Comparison of ENCODE assay signal across 12 cellular contexts in genomic region chr1:155912056-155912536, GRCh38. TPM values are rescaled to one million over a fixed set of nuclear protein-coding genes. Genes with fewer than 3 reads are reported as not detected.
DNase-seq lines count a peak whose midpoint lies in the region; ATAC-seq and TF ChIP-seq lines count a peak whose summit lies in the region.
"Had no signal": no experiment of that assay in that cellular context is flagged by ENCODE, and none has a peak within 500 bp of the region (broad histone marks: within the 10 kb centered on the region; RNA-seq: fewer than 3 reads in every experiment).

No MANE protein-coding gene starts in this region.

- peak overlapping the region; percentile 94 to 99 for H3K27ac Mint-ChIP-seq in activated naive CD4-positive, alpha-beta T cell treated with anti-CD3 and anti-CD28 coated beads, Interleukin-2, amount 50 U/mL, for 72 hours

- H3K27ac ChIP-seq in right atrium auricular region (peak overlapping the region; percentile 93 to 95), lower lobe of right lung (peak overlapping the region; percentile 76), uterus (peak overlapping the region; percentile 95 to 97)

- DNase-seq in right atrium auricular region (ENCODE audit: low spot score) (no peak), left ventricle myocardium superior (no peak), lower lobe of right lung (no peak), uterus (no peak), C1 segment of cervical spinal cord (lab: John Stamatoyannopoulos, UW) (no peak)
- no peak for DNase-seq in activated naive CD4-positive, alpha-beta T cell treated with anti-CD3 and anti-CD28 coated beads, Interleukin-2, amount 50 U/mL, for 72 hours (ENCODE audit: low spot score in 2 of 2)
- DNase-seq: activated effector memory CD4-positive, alpha-beta T cell treated with Interleukin-2 at 50 U/mL for 16 hours; NCI-H510A; stimulated activated CD8-positive, alpha-beta memory T cell treated with anti-CD3 and anti-CD28 coated beads, Interleukin-4, amount 100 ng/mL, for 48 hours had no signal

- H3K36me3 Mint-ChIP-seq in activated naive CD4-positive, alpha-beta T cell treated with anti-CD3 and anti-CD28 coated beads, Interleukin-2, amount 50 U/mL, for 72 hours, result peaks cover 20% of the 10 kb centered on the region in 2 donors

- H3K4me3 ChIP-seq in right atrium auricular region, result no peak overlapping the region
- no peak overlapping the region for H3K4me3 ChIP-seq in lower lobe of right lung
- H3K4me3 ChIP-seq in uterus, result no peak overlapping the region

- TF ChIP-seq CTCF in right atrium auricular region (IDR thresholded peaks at IDR 0.05) (no peak), lower lobe of right lung (IDR thresholded peaks at IDR 0.05) (no peak), uterus (IDR thresholded peaks at IDR 0.05) (no peak)

- H3K4me1 ChIP-seq in right atrium auricular region (peaks cover 0 to 22% of the 10 kb centered on the region in 2 donors), lower lobe of right lung (peaks cover 26% of the 10 kb centered on the region), uterus (no peaks in the 10 kb centered on the region)

- ATAC-seq in left ventricle myocardium superior, result no peak
- no peak for ATAC-seq in activated naive CD4-positive, alpha-beta T cell treated with anti-CD3 and anti-CD28 coated beads, Interleukin-2, amount 50 U/mL, for 72 hours
- ATAC-seq in lower lobe of right lung, result peak in 1 of 2 donors; percentile 4
- ATAC-seq in GM18909 (IDR thresholded peaks at IDR 0.05; ENCODE audit: poor library complexity, unreplicated experiment), result no peak
- no peak for ATAC-seq in HG03520 (IDR thresholded peaks at IDR 0.05; ENCODE audit: unreplicated experiment)

- no peaks in the 10 kb centered on the region for H3K27me3 ChIP-seq in right atrium auricular region
- H3K27me3 ChIP-seq in lower lobe of right lung (ENCODE audit: low read depth), result no peaks in the 10 kb centered on the region
- no peaks in the 10 kb centered on the region for H3K27me3 ChIP-seq in uterus

- intact Hi-C loops in left ventricle myocardium superior (cut with micrococcal nuclease), result no loop called here
- intact Hi-C loops in lower lobe of right lung (cut with DNase I), result no loop called here
- intact Hi-C loops in uterus (cut with DNase I; ENCODE audit: low total_unique reads), result no loop called here

- no peaks in the 10 kb centered on the region for H3K9me3 Mint-ChIP-seq in activated naive CD4-positive, alpha-beta T cell treated with anti-CD3 and anti-CD28 coated beads, Interleukin-2, amount 50 U/mL, for 72 hours

- H3K9me3 ChIP-seq in right atrium auricular region (no peaks in the 10 kb centered on the region), lower lobe of right lung (no peaks in the 10 kb centered on the region), uterus (no peaks in the 10 kb centered on the region)

- TF ChIP-seq POLR2A in uterus (IDR thresholded peaks at IDR 0.05), result no peak

- H3K36me3 ChIP-seq in right atrium auricular region, result peaks cover 65% of the 10 kb centered on the region
- H3K36me3 ChIP-seq in lower lobe of right lung, result peaks cover 77% of the 10 kb centered on the region
- no peaks in the 10 kb centered on the region for H3K36me3 ChIP-seq in uterus

RNA-seq across cellular contexts. Expression of gene RIT1, which starts 0.9 kb away (rescaled TPM):
- total RNA-seq in right atrium auricular region (10 to 100 TPM; 13.3 to 25.3 TPM), left ventricle myocardium superior (18.7 TPM), lower lobe of right lung (56.4 TPM), uterus (10 to 100 TPM; 12.8 to 65.6 (median 41.8) TPM)
- 10 to 100 TPM; 33.1 to 49.2 TPM for total RNA-seq in activated naive CD4-positive, alpha-beta T cell treated with anti-CD3 and anti-CD28 coated beads, Interleukin-2, amount 50 U/mL, for 72 hours

RNA-seq across cellular contexts. Expression of gene KHDC4, which starts 22.1 kb away (rescaled TPM):
- total RNA-seq in right atrium auricular region (10 to 100 TPM; 13.4 to 25.9 TPM), left ventricle myocardium superior (22.6 TPM), lower lobe of right lung (42.8 TPM), uterus (100 to 1,000 TPM in 1 of 4 donors, 10 to 100 TPM in 3; 28.8 to 139 (median 64.2) TPM)
- 100 to 1,000 TPM in 1 of 2 donors, 10 to 100 TPM in 1; 81.2 to 100 TPM for total RNA-seq in activated naive CD4-positive, alpha-beta T cell treated with anti-CD3 and anti-CD28 coated beads, Interleukin-2, amount 50 U/mL, for 72 hours

RNA-seq across cellular contexts. Expression of gene RXFP4, which starts 29.3 kb away (rescaled TPM):
- total RNA-seq in right atrium auricular region (not detected), left ventricle myocardium superior (not detected), lower lobe of right lung (not detected), uterus (not detected)
- total RNA-seq in activated naive CD4-positive, alpha-beta T cell treated with anti-CD3 and anti-CD28 coated beads, Interleukin-2, amount 50 U/mL, for 72 hours, result not detected
- total RNA-seq: lung microvascular endothelial cell had no signal

RNA-seq across cellular contexts. Expression of gene SYT11, which starts 52.7 kb away (rescaled TPM):
- 10 to 100 TPM; 15.5 to 21.5 TPM for total RNA-seq in right atrium auricular region
- 6.6 TPM for total RNA-seq in left ventricle myocardium superior
- total RNA-seq in activated naive CD4-positive, alpha-beta T cell treated with anti-CD3 and anti-CD28 coated beads, Interleukin-2, amount 50 U/mL, for 72 hours, result 10 to 100 TPM; 20.9 to 21.5 TPM
- total RNA-seq in lower lobe of right lung, result 9.6 TPM
- 10 to 100 TPM; 12.8 to 70.5 (median 24.3) TPM for total RNA-seq in uterus

RNA-seq across cellular contexts. Expression of gene GON4L, which starts 55.1 kb away (rescaled TPM):
- total RNA-seq in right atrium auricular region (10 to 100 TPM; 14.9 to 22.4 TPM), left ventricle myocardium superior (20.3 TPM), lower lobe of right lung (46.9 TPM), uterus (10 to 100 TPM; 49.7 to 93.8 (median 51.9) TPM)
- 10 to 100 TPM; 63.7 to 80.4 TPM for total RNA-seq in activated naive CD4-positive, alpha-beta T cell treated with anti-CD3 and anti-CD28 coated beads, Interleukin-2, amount 50 U/mL, for 72 hours
